1 cellular context compared by ENCODE assay signal in genomic region chr11:91904792-91905785, GRCh38.
TF ChIP-seq lines count a peak whose summit lies in the region.

No MANE protein-coding gene starts in this region.

TF ChIP-seq in H1, 55 proteins besides CTCF, POLR2A, EP300 and RAD21 (continued from another document):
- TF ChIP-seq ATF2 (IDR thresholded peaks at IDR 0.05; ENCODE audit: low read length) (no peak), SIN3A (conservative IDR thresholded peaks at IDR 0.05 in 1 of 2, IDR thresholded peaks at IDR 0.05 in 1 of 2; ENCODE audit: low read depth in 1 of 2, low read length in 2 of 2) (no peak)
